8 cellular contexts compared by ENCODE assay signal in genomic region chr9:114681594-114682332, GRCh38. TPM values are rescaled to one million over a fixed set of nuclear protein-coding genes. Genes with fewer than 3 reads are reported as not detected.
DNase-seq lines count a peak whose midpoint lies in the region; ATAC-seq, FAIRE-seq and TF ChIP-seq lines count a peak whose summit lies in the region.

TSS of gene TEX48 (minus strand) at chr9:114682192. CDS start at chr9:114671723, 10,469 bp downstream.

- peak; percentile 87 for ATAC-seq in GM21529 (IDR thresholded peaks at IDR 0.05; ENCODE audit: unreplicated experiment)
- peak; percentile 95 for ATAC-seq in upper lobe of right lung

- H3K9ac ChIP-seq in parathyroid adenoma: no peak within 1 kb of the TSS

- no peak within 1 kb of the TSS for H2AFZ ChIP-seq in parathyroid adenoma

- H3K4me1 ChIP-seq in parathyroid adenoma (no peaks in the 10 kb centered on the region), upper lobe of right lung (no peaks in the 10 kb centered on the region)

- H3K27me3 ChIP-seq in parathyroid adenoma (ENCODE audit: control insufficient read depth, insufficient read depth, low read length) (no peaks in the 10 kb centered on the region), upper lobe of right lung (no peaks in the 10 kb centered on the region)

- no peak for FAIRE-seq in RCC 7860 (lab: Jason Lieb, UNC)

- H3K9me3 ChIP-seq in parathyroid adenoma (ENCODE audit: control insufficient read depth, low read length) (no peaks in the 10 kb centered on the region), upper lobe of right lung (no peaks in the 10 kb centered on the region)

- H3K79me2 ChIP-seq in parathyroid adenoma: no peaks in the 10 kb centered on the region

- TF ChIP-seq CTCF in parathyroid adenoma (IDR thresholded peaks at IDR 0.05) (peak; percentile 53), upper lobe of right lung (IDR thresholded peaks at IDR 0.05) (peak; percentile 66)

- intact Hi-C loops in upper lobe of right lung (cut with DNase I): no loop called here

- peaks cover 3% of the 10 kb centered on the region for H3K9me3 Mint-ChIP-seq in activated T-cell treated with anti-CD3 and anti-CD28 coated beads, Interleukin-2, amount 50 U/mL, for 24 hours

- H3K4me3 Mint-ChIP-seq in activated T-cell treated with anti-CD3 and anti-CD28 coated beads, Interleukin-2, amount 50 U/mL, for 24 hours: peak within 1 kb of the TSS; percentile 24

- peaks cover 22% of the 10 kb centered on the region for H3K36me3 Mint-ChIP-seq in activated T-cell treated with anti-CD3 and anti-CD28 coated beads, Interleukin-2, amount 50 U/mL, for 24 hours (ENCODE audit: low read depth)

- DNase-seq in DMS153 (lab: John Stamatoyannopoulos, UW) (peak; percentile 64), KBM-7 (peak; percentile 65), RCC 7860 (ENCODE audit: low spot score) (peak; percentile 64), fibroblast of the conjunctiva (ENCODE audit: low read depth) (peak; percentile 79), upper lobe of right lung (no peak)
- peak; percentile 79 for DNase-seq in activated T-cell treated with anti-CD3 and anti-CD28 coated beads, Interleukin-2, amount 50 U/mL, for 24 hours

- peak within 1 kb of the TSS; percentile 81 for H3K27ac Mint-ChIP-seq in activated T-cell treated with anti-CD3 and anti-CD28 coated beads, Interleukin-2, amount 50 U/mL, for 24 hours

- peaks cover 69% of the 10 kb centered on the region for H3K4me1 Mint-ChIP-seq in activated T-cell treated with anti-CD3 and anti-CD28 coated beads, Interleukin-2, amount 50 U/mL, for 24 hours (ENCODE audit: low read depth)

- H3K27ac ChIP-seq in parathyroid adenoma: no peak within 1 kb of the TSS
- no peak within 1 kb of the TSS for H3K27ac ChIP-seq in upper lobe of right lung

- no peaks in the 10 kb centered on the region for H3K36me3 ChIP-seq in parathyroid adenoma (ENCODE audit: control insufficient read depth, insufficient read depth, low read length)
- H3K36me3 ChIP-seq in upper lobe of right lung: no peaks in the 10 kb centered on the region

- H3K4me2 ChIP-seq in parathyroid adenoma (ENCODE audit: low read length): no peak within 1 kb of the TSS

- in situ Hi-C loops in KBM-7 (cut with MboI; ENCODE audit: low pct_unique_long_range_greater_than_20kb, low sequenced_read_pairs): no loop called here

- H3K4me3 ChIP-seq in parathyroid adenoma (ENCODE audit: low read depth, low read length) (no peak within 1 kb of the TSS), upper lobe of right lung (no peak within 1 kb of the TSS)

- H3K27me3 Mint-ChIP-seq in activated T-cell treated with anti-CD3 and anti-CD28 coated beads, Interleukin-2, amount 50 U/mL, for 24 hours: peaks cover 26% of the 10 kb centered on the region

RNA-seq across cellular contexts. Expression of gene TEX48, which starts in this region (rescaled TPM):
- total RNA-seq in upper lobe of right lung: not detected

Comparison
In these comparisons a context has a peak if more than half of its experiments do, and no peak if none do; other contexts are left out.
1. Peak in ATAC-seq in upper lobe of right lung; RNA of the gene not detected or under 1 TPM.